Comparison of ENCODE assay signal across 1 cellular context in the genomic region with DNA sequence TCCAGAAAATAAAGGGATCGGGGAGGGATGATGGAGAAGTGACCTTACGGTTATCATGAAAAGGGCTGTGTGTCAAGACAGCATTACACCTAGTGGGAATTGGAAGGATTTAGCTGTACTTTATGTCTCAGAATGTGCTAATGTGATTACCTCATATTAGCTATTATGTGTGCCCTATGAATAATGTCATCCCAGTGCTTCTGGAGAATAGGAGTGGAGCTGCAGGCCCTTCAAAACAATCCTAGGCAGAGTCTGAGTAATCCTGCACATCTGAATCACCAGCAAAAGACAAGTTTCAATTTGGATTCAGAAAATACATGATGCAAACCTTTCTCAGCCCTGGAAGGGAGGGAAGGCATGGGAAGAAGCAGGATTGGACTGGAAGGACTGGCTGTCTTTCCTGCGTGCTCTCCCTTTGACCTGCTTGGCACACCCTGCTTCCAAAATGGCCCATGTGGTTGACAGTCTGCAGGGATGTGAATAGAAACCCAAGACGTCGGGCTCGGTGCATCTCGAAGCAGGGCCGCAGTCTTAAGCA.
TF ChIP-seq lines count a peak whose summit lies in the region.

No MANE protein-coding gene starts in this region.

TF ChIP-seq in liver, 16 proteins besides CTCF, POLR2A, EP300 and RAD21 (continued from another document):
- TF ChIP-seq, protein P1, sequence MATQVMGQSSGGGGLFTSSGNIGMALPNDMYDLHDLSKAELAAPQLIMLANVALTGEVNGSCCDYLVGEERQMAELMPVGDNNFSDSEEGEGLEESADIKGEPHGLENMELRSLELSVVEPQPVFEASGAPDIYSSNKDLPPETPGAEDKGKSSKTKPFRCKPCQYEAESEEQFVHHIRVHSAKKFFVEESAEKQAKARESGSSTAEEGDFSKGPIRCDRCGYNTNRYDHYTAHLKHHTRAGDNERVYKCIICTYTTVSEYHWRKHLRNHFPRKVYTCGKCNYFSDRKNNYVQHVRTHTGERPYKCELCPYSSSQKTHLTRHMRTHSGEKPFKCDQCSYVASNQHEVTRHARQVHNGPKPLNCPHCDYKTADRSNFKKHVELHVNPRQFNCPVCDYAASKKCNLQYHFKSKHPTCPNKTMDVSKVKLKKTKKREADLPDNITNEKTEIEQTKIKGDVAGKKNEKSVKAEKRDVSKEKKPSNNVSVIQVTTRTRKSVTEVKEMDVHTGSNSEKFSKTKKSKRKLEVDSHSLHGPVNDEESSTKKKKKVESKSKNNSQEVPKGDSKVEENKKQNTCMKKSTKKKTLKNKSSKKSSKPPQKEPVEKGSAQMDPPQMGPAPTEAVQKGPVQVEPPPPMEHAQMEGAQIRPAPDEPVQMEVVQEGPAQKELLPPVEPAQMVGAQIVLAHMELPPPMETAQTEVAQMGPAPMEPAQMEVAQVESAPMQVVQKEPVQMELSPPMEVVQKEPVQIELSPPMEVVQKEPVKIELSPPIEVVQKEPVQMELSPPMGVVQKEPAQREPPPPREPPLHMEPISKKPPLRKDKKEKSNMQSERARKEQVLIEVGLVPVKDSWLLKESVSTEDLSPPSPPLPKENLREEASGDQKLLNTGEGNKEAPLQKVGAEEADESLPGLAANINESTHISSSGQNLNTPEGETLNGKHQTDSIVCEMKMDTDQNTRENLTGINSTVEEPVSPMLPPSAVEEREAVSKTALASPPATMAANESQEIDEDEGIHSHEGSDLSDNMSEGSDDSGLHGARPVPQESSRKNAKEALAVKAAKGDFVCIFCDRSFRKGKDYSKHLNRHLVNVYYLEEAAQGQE (IDR thresholded peaks at IDR 0.05), result no peak
- no peak for TF ChIP-seq TAF1 (conservative IDR thresholded peaks at IDR 0.05)
- no peak for TF ChIP-seq FOXA1 (IDR thresholded peaks at IDR 0.05)
- no peak for TF ChIP-seq SP1 (IDR thresholded peaks at IDR 0.05)
- TF ChIP-seq, protein P2, sequence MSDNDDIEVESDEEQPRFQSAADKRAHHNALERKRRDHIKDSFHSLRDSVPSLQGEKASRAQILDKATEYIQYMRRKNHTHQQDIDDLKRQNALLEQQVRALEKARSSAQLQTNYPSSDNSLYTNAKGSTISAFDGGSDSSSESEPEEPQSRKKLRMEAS (IDR thresholded peaks at IDR 0.05), result no peak
- TF ChIP-seq, protein P3, sequence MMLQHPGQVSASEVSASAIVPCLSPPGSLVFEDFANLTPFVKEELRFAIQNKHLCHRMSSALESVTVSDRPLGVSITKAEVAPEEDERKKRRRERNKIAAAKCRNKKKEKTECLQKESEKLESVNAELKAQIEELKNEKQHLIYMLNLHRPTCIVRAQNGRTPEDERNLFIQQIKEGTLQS (IDR thresholded peaks at IDR 0.05), result no peak
- TF ChIP-seq, protein P4, sequence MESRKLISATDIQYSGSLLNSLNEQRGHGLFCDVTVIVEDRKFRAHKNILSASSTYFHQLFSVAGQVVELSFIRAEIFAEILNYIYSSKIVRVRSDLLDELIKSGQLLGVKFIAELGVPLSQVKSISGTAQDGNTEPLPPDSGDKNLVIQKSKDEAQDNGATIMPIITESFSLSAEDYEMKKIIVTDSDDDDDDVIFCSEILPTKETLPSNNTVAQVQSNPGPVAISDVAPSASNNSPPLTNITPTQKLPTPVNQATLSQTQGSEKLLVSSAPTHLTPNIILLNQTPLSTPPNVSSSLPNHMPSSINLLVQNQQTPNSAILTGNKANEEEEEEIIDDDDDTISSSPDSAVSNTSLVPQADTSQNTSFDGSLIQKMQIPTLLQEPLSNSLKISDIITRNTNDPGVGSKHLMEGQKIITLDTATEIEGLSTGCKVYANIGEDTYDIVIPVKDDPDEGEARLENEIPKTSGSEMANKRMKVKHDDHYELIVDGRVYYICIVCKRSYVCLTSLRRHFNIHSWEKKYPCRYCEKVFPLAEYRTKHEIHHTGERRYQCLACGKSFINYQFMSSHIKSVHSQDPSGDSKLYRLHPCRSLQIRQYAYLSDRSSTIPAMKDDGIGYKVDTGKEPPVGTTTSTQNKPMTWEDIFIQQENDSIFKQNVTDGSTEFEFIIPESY (IDR thresholded peaks at IDR 0.05), result no peak
- TF ChIP-seq JUND (IDR thresholded peaks at IDR 0.05), result no peak
- no peak for TF ChIP-seq FOXA2 (IDR thresholded peaks at IDR 0.05)
- no peak for TF ChIP-seq GABPA (IDR thresholded peaks at IDR 0.05 in 1 of 2, conservative IDR thresholded peaks at IDR 0.05 in 1 of 2)
